In genomic region chr4:87322754-87323153, GRCh38 we compare ENCODE assay signal across 1 cellular context.
TF ChIP-seq lines count a peak whose summit lies in the region.

A gene with protein sequence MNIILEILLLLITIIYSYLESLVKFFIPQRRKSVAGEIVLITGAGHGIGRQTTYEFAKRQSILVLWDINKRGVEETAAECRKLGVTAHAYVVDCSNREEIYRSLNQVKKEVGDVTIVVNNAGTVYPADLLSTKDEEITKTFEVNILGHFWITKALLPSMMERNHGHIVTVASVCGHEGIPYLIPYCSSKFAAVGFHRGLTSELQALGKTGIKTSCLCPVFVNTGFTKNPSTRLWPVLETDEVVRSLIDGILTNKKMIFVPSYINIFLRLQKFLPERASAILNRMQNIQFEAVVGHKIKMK (minus strand): TSS chr4:87322882. CDS start chr4:87322841, 41 bp downstream.

TF ChIP-seq in IMR-90, 13 proteins besides CTCF, POLR2A, EP300 and RAD21 (continued from another document):
- TF ChIP-seq ELK1 (IDR thresholded peaks at IDR 0.05; ENCODE audit: borderline replicate concordance, low read depth, low read length) (no peak), BHLHE40 (IDR thresholded peaks at IDR 0.05; ENCODE audit: low read depth, low read length) (no peak), CHD1 (IDR thresholded peaks at IDR 0.05; ENCODE audit: low read depth, low read length) (no peak), MAZ (IDR thresholded peaks at IDR 0.05; ENCODE audit: borderline replicate concordance, low read depth, low read length) (no peak), RCOR1 (IDR thresholded peaks at IDR 0.05; ENCODE audit: insufficient replicate concordance, low read length) (no peak)
- TF ChIP-seq, protein P1, sequence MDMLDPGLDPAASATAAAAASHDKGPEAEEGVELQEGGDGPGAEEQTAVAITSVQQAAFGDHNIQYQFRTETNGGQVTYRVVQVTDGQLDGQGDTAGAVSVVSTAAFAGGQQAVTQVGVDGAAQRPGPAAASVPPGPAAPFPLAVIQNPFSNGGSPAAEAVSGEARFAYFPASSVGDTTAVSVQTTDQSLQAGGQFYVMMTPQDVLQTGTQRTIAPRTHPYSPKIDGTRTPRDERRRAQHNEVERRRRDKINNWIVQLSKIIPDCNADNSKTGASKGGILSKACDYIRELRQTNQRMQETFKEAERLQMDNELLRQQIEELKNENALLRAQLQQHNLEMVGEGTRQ (IDR thresholded peaks at IDR 0.05; ENCODE audit: low read depth, low read length): no peak
